In the genomic region with DNA sequence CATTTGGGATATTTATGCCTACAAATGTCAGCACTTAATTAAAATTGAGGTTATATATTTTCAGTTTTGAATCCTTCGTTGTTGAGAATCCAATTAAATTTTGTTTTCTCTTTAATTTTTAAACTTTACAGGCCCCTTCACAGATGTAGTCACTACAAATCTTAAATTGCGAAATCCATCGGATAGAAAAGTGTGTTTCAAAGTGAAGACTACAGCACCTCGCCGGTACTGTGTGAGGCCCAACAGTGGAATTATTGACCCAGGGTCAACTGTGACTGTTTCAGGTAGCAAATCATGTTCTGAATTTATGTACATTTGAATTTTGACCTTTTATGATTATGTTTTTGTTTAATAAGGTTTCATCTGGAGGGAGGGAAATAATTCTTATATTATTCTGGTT, we compare ENCODE assay signal across 18 cellular contexts. TPM values are rescaled to one million over a fixed set of nuclear protein-coding genes. Genes with fewer than 3 reads are reported as not detected.
DNase-seq lines count a peak whose midpoint lies in the region; ATAC-seq, FAIRE-seq and TF ChIP-seq lines count a peak whose summit lies in the region.
"Had no signal": no experiment of that assay in that cellular context is flagged by ENCODE, and none has a peak within 500 bp of the region (broad histone marks: within the 10 kb centered on the region; RNA-seq: fewer than 3 reads in every experiment).

No MANE protein-coding gene starts in this region.

- H3K27ac ChIP-seq in HEK293 (ENCODE audit: extremely low read depth, low read depth, low read length) = no peak overlapping the region
- H3K27ac ChIP-seq in left lung = no peak overlapping the region
- H3K27ac ChIP-seq in pancreas = no peak overlapping the region
- no peak overlapping the region for H3K27ac ChIP-seq in Peyer's patch
- H3K27ac ChIP-seq: C4-2B, SJCRH30 had no signal

- TF ChIP-seq CTCF in HEK293 (tag by site-specific recombination; IDR thresholded peaks at IDR 0.05) (no peak), left lung (IDR thresholded peaks at IDR 0.05) (no peak), pancreas (IDR thresholded peaks at IDR 0.05) (no peak), Peyer's patch (IDR thresholded peaks at IDR 0.05) (no peak)

- POLR2A ChIA-PET in HEK293 (lab: Yijun Ruan, JAX) = no interaction called here

- peaks cover 21% of the 10 kb centered on the region for H3K4me1 Mint-ChIP-seq in T-helper 17 cell

- H3K9me3 ChIP-seq in HEK293 (ENCODE audit: control insufficient read depth, insufficient read depth, low read depth, low read length) = no peaks in the 10 kb centered on the region
- no peaks in the 10 kb centered on the region for H3K9me3 ChIP-seq in T-helper 17 cell (ENCODE audit: control insufficient read depth, low read length, poor library complexity, severe bottlenecking)
- no peaks in the 10 kb centered on the region for H3K9me3 ChIP-seq in left lung
- H3K9me3 ChIP-seq in pancreas = no peaks in the 10 kb centered on the region
- no peaks in the 10 kb centered on the region for H3K9me3 ChIP-seq in Peyer's patch
- H3K9me3 ChIP-seq: SJCRH30 had no signal

- H3K36me3 ChIP-seq in HEK293 (ENCODE audit: control insufficient read depth in 2 of 2, insufficient read depth in 1 of 2, low read length in 2 of 2) (peaks cover 16 to 25% of the 10 kb centered on the region in 2 experiments), left lung (peaks cover 0 to 38% of the 10 kb centered on the region in 2 donors), pancreas (peaks cover 0 to 2% (median 0%) of the 10 kb centered on the region in 3 donors), Peyer's patch (peaks cover 0 to 35% (median 0%) of the 10 kb centered on the region in 3 donors)

- FAIRE-seq in pancreas (lab: Jason Lieb, UNC) = no peak

- intact Hi-C loops in left lung (cut with DNase I) (no loop called here), pancreas (cut with DNase I) (no loop called here)

- ATAC-seq in T-helper 17 cell (no peak), left lung (peak; percentile 13), pancreas (peak in 3 of 4 donors; percentile 25 to 26 (median 25))

- H3K4me3 ChIP-seq in HEK293 (ENCODE audit: low read depth, low read length) (no peak overlapping the region), left lung (no peak overlapping the region), pancreas (no peak overlapping the region), Peyer's patch (no peak overlapping the region)
- H3K4me3 ChIP-seq: SJCRH30 had no signal

- no peak overlapping the region for H3K4me3 Mint-ChIP-seq in T-helper 17 cell
- H3K4me3 Mint-ChIP-seq: H9 had no signal

- 36 to 46% methylated on average over 5 of the region's 5 CpGs for WGBS in pancreas, 2 donors

- TF ChIP-seq POLR2A in Peyer's patch (IDR thresholded peaks at IDR 0.05) = no peak

- H3K27me3 Mint-ChIP-seq in T-helper 17 cell = no peaks in the 10 kb centered on the region

- H3K4me1 ChIP-seq in HEK293 (ENCODE audit: control insufficient read depth, insufficient read depth, low read length) (peaks cover 24% of the 10 kb centered on the region), left lung (peaks cover 18 to 65% of the 10 kb centered on the region in 2 donors), pancreas (peaks cover 22 to 60% (median 47%) of the 10 kb centered on the region in 3 donors), Peyer's patch (peaks cover 0 to 23% (median 8%) of the 10 kb centered on the region in 4 donors)

- H3K27me3 ChIP-seq in left lung (no peaks in the 10 kb centered on the region), pancreas (no peaks in the 10 kb centered on the region), Peyer's patch (no peaks in the 10 kb centered on the region)
- H3K27me3 ChIP-seq: SJCRH30 had no signal

- H3K36me3 Mint-ChIP-seq in T-helper 17 cell (ENCODE audit: low read depth) = no peaks in the 10 kb centered on the region

- peak overlapping the region; percentile 24 for H3K27ac Mint-ChIP-seq in T-helper 17 cell

- no peak for DNase-seq in T-helper 17 cell
- DNase-seq in left lung = no peak
- DNase-seq in pancreas = no peak
- DNase-seq in activated T-cell treated with anti-CD3 and anti-CD28 coated beads for 4 hours = no peak
- DNase-seq in Peyer's patch = no peak
- DNase-seq in T-helper 1 cell = no peak
- DNase-seq: DMS79 treated with DMSO at 0.1 percent for 48 hours, H9, Karpas-422, NCI-H1417 treated with DMSO at 0.1 percent for 48 hours, NCI-H1930, NCI-H226, NCI-H524, SJCRH30 had no signal

- CTCF ChIA-PET in HEK293 (lab: Yijun Ruan, JAX) = no interaction called here

TF ChIP-seq in HEK293, 187 proteins besides CTCF, POLR2A, EP300 and RAD21:
- TF ChIP-seq ZNF174 (tag by site-specific recombination; IDR thresholded peaks at IDR 0.05) = no peak
- TF ChIP-seq, protein P1, sequence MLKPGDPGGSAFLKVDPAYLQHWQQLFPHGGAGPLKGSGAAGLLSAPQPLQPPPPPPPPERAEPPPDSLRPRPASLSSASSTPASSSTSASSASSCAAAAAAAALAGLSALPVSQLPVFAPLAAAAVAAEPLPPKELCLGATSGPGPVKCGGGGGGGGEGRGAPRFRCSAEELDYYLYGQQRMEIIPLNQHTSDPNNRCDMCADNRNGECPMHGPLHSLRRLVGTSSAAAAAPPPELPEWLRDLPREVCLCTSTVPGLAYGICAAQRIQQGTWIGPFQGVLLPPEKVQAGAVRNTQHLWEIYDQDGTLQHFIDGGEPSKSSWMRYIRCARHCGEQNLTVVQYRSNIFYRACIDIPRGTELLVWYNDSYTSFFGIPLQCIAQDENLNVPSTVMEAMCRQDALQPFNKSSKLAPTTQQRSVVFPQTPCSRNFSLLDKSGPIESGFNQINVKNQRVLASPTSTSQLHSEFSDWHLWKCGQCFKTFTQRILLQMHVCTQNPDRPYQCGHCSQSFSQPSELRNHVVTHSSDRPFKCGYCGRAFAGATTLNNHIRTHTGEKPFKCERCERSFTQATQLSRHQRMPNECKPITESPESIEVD (tag by site-specific recombination; IDR thresholded peaks at IDR 0.05) = peak; percentile 43
TF ChIP-seq in HEK293: peak in this region for 1.

RNA-seq across cellular contexts. Expression of gene VAPA, which starts 17.9 kb away (rescaled TPM):
- total RNA-seq in T-helper 17 cell (100 to 1,000 TPM; 149 to 161 TPM), left lung (100 to 1,000 TPM; 197 to 214 TPM), pancreas (100 to 1,000 TPM in 2 of 6 donors, 10 to 100 TPM in 4; 85.7 to 117 (median 99.5) TPM), Peyer's patch (100 to 1,000 TPM; 155 to 232 (median 219) TPM)
- polyA plus RNA-seq in pancreas = 10 to 100 TPM; 33.5 to 80.3 TPM

RNA-seq across cellular contexts. Expression of gene TXNDC2, which starts 45.9 kb away (rescaled TPM):
- total RNA-seq in T-helper 17 cell (not detected), left lung (under 1 TPM; 0.09 to 0.18 TPM), pancreas (not detected), Peyer's patch (not detected)
- not detected for polyA plus RNA-seq in pancreas
- total RNA-seq: HT-29, MCF 10A had no signal
